ENCODE assay signal across 11 cellular contexts in the genomic region with DNA sequence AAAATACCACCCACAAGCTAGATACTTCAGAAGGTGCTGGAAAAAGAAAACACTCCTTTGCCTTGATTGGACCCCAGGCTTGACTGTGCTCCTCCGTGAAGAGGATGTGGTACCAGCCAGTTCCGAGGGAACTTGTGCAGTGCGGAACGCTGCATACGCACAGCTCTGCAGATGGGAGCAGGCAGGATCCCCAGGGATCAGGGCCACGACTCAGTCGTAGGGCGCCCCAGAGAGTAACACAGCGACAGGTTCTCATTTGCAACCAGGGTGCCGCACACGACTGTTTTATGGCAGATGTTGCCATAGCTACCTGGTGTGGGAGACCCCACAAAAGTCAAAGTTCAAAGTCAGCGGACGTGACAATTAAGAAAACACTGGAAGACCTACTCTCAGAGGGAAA. TPM values are rescaled to one million over a fixed set of nuclear protein-coding genes. Genes with fewer than 3 reads are reported as not detected.
DNase-seq lines count a peak whose midpoint lies in the region; ATAC-seq and TF ChIP-seq lines count a peak whose summit lies in the region.
"Had no signal": no experiment of that assay in that cellular context is flagged by ENCODE, and none has a peak within 500 bp of the region (broad histone marks: within the 10 kb centered on the region; RNA-seq: fewer than 3 reads in every experiment).

No MANE protein-coding gene starts in this region.

- BruUV-seq in mammary epithelial cell (replicated peaks; lab: Mats Ljungman, UMichigan), result TSS peak; percentile 66

- TF ChIP-seq CTCF in heart left ventricle (IDR thresholded peaks at IDR 0.05) (no peak), mammary epithelial cell (conservative IDR thresholded peaks at IDR 0.05 in 1 of 2, IDR thresholded peaks at IDR 0.05 in 1 of 2; ENCODE audit: extremely low read depth in 1 of 2, insufficient read depth in 1 of 2, low read depth in 1 of 2, low read length in 2 of 2) (no peak)

- H3K79me2 ChIP-seq in mammary epithelial cell (ENCODE audit: insufficient read depth, low read length), result peaks cover 51% of the 10 kb centered on the region

- in situ Hi-C loops in mammary epithelial cell (cut with MboI; ENCODE audit: low sequenced_read_pairs in 2 of 2), result no loop called here

- dilution Hi-C loops in mammary epithelial cell (cut with HindIII; ENCODE audit: low sequenced_read_pairs), result no loop called here

- H4K20me1 ChIP-seq in mammary epithelial cell (ENCODE audit: insufficient read depth, low read length), result no peaks in the 10 kb centered on the region

- H3K4me1 ChIP-seq in heart left ventricle (peaks cover 0 to 39% (median 16%) of the 10 kb centered on the region in 12 donors), mammary epithelial cell (ENCODE audit: insufficient read depth, low read length) (peaks cover 30% of the 10 kb centered on the region), urinary bladder (ENCODE audit: insufficient read depth) (no peaks in the 10 kb centered on the region)

- H3K27me3 ChIP-seq in heart left ventricle (peaks cover 0 to 27% (median 17%) of the 10 kb centered on the region in 9 donors), mammary epithelial cell (ENCODE audit: insufficient read depth, low read length) (no peaks in the 10 kb centered on the region)
- H3K27me3 ChIP-seq: ovary had no signal

- H3K36me3 ChIP-seq in heart left ventricle (no peaks in the 10 kb centered on the region), mammary epithelial cell (ENCODE audit: insufficient read depth, low read length) (no peaks in the 10 kb centered on the region), urinary bladder (ENCODE audit: insufficient read depth) (no peaks in the 10 kb centered on the region)
- H3K36me3 ChIP-seq: ovary had no signal

- DNase-seq in heart left ventricle (no peak), Right ventricle myocardium superior (no peak), mammary epithelial cell (no peak), lung microvascular endothelial cell (ENCODE audit: low read depth in 2 of 2) (peak; percentile 48 to 55), CD1c-positive myeloid dendritic cell (ENCODE audit: extremely low spot score) (no peak), RKO (ENCODE audit: low spot score) (no peak)
- DNase-seq: activated CD4-positive, alpha-beta T cell treated with anti-CD3 and anti-CD28 coated beads, Interleukin-2, amount 50 U/mL, for 1 hour; NCI-H1092 treated with DMSO at 0.1 percent for 48 hours; ovary had no signal

- peak overlapping the region; percentile 37 to 88 (median 84) for H3K27ac ChIP-seq in heart left ventricle
- peak overlapping the region; percentile 58 for H3K27ac ChIP-seq in mammary epithelial cell (ENCODE audit: insufficient read depth, low read depth, low read length)
- no peak overlapping the region for H3K27ac ChIP-seq in urinary bladder (ENCODE audit: low read depth)
- H3K27ac ChIP-seq: ovary had no signal

- CTCF ChIA-PET in mammary epithelial cell (lab: Charles Lee; ENCODE audit: low non-redundant PET), result no interaction called here

- ATAC-seq in heart left ventricle (no peak), Right ventricle myocardium superior (ENCODE audit: poor library complexity) (no peak), GM18873 (IDR thresholded peaks at IDR 0.05; ENCODE audit: low FRiP score, unreplicated experiment) (no peak)

- H3K4me2 ChIP-seq in mammary epithelial cell (ENCODE audit: insufficient read depth, low read depth, low read length), result peak overlapping the region; percentile 93

- peak overlapping the region; percentile 20 to 69 (median 56) for H3K4me3 ChIP-seq in heart left ventricle
- peak overlapping the region; percentile 79 to 87 (median 83) for H3K4me3 ChIP-seq in mammary epithelial cell (replicated peaks in 1 of 3; ENCODE audit: insufficient read depth in 1 of 3, low read depth in 2 of 3, low read length in 3 of 3)
- H3K4me3 ChIP-seq in urinary bladder (ENCODE audit: low read depth, low read length), result peak overlapping the region; percentile 43

- H3K9ac ChIP-seq in mammary epithelial cell (ENCODE audit: insufficient read depth, low read length), result peak overlapping the region; percentile 86

- no peak for TF ChIP-seq POLR2A in heart left ventricle (IDR thresholded peaks at IDR 0.05)

- 61 to 79% (median 68%) methylated on average over 9 to 13 of the region's 13 CpGs for WGBS in heart left ventricle, 4 donors
- 89% methylated on average over 7 of the region's 13 CpGs for WGBS in mammary epithelial cell (ENCODE audit: low coverage, missing lambda C conversion rate)
- 67% methylated on average over 13 of the region's 13 CpGs for WGBS in urinary bladder

- peak overlapping the region; percentile 92 for H2AFZ ChIP-seq in mammary epithelial cell (ENCODE audit: low read depth, low read length)

- intact Hi-C loops in heart left ventricle (cut with DNase I) (loop anchor here in 4 of 10 donors (1.0 to 5.0 kb wide), 3 partner anchors 8 to 42 kb away; no protein-coding TSS in a partner anchor), Right ventricle myocardium superior (cut with DNase I) (no loop called here), mammary epithelial cell (cut with micrococcal nuclease) (no loop called here)

- H3K9me3 ChIP-seq in heart left ventricle, result peaks cover 0 to 6% (median 0%) of the 10 kb centered on the region in 12 donors
- H3K9me3 ChIP-seq in mammary epithelial cell (replicated peaks; ENCODE audit: insufficient read depth, low read length), result no peaks in the 10 kb centered on the region
- H3K9me3 ChIP-seq: ovary had no signal

RNA-seq across cellular contexts. Expression of a gene that starts 0.8 kb away (rescaled TPM):
- 10 to 100 TPM in 8 of 9 donors, 1 to 10 TPM in 1; 8.0 to 36.7 (median 16.5) TPM for total RNA-seq in heart left ventricle
- 10 to 100 TPM in 1 of 2 donors, 1 to 10 TPM in 1; 6.9 to 13.6 TPM for polyA plus RNA-seq in heart left ventricle
- 9.9 TPM for total RNA-seq in Right ventricle myocardium superior
- 10 to 100 TPM in 1 of 2 donors, 1 to 10 TPM in 1; 3.2 to 24.7 TPM for total RNA-seq in mammary epithelial cell
- polyA plus RNA-seq in mammary epithelial cell, result 96.9 TPM
- 308 TPM for polyA minus RNA-seq in mammary epithelial cell
- total RNA-seq in lung microvascular endothelial cell, result 13.7 and 46.0 TPM in 2 replicates
- 24.4 TPM for total RNA-seq in urinary bladder
- 14.1 TPM for polyA plus RNA-seq in urinary bladder

Comparison
In these comparisons a context has a peak if more than half of its experiments do, and no peak if none do; other contexts are left out.
1. DNase-seq: peak in lung microvascular endothelial cell (2 of 2); none in heart left ventricle (0 of 5), Right ventricle myocardium superior (single experiment), mammary epithelial cell (single experiment), CD1c-positive myeloid dendritic cell (single experiment) and RKO (single experiment).
2. Peak in every context shown above with its lines, with median percentiles within 50 percentile points of each other: H3K4me3 ChIP-seq.